Comparison of ENCODE assay signal across 9 cellular contexts in the genomic region with DNA sequence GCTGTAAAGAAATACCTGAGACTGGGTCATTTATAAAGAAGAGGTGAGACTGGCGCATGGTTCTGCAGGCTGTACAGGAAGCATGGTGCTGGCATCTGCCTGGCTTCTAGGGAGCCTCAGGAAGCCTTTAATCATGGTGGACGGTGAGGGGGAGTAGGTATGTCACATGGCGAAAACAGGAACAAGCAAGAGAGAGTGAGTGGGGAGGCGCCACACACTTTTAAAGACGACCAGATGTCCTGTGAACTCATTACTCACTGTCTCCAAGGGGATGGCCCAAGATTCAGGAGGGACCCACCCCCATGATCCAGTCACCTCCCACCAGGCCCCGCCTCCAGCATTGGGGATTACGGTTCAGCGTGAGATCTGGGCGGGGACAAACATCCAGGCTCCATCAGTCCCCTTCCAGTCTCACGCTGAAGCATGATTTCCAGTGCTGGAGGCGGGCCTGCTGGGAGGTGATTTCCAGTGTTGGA. TPM values are rescaled to one million over a fixed set of nuclear protein-coding genes. Genes with fewer than 3 reads are reported as not detected.
DNase-seq lines count a peak whose midpoint lies in the region; ATAC-seq and TF ChIP-seq lines count a peak whose summit lies in the region.
"Had no signal": no experiment of that assay in that cellular context is flagged by ENCODE, and none has a peak within 500 bp of the region (broad histone marks: within the 10 kb centered on the region; RNA-seq: fewer than 3 reads in every experiment).

No MANE protein-coding gene starts in this region.

- POLR2A ChIA-PET in HEK293T (lab: Yijun Ruan, JAX) = no interaction called here

- peak in 1 of 2 donors; percentile 44 for ATAC-seq in activated naive CD4-positive, alpha-beta T cell treated with anti-CD3 and anti-CD28 coated beads, Interleukin-2, amount 50 U/mL, for 72 hours
- no peak for ATAC-seq in HG03432 (IDR thresholded peaks at IDR 0.05; ENCODE audit: unreplicated experiment)

- peaks cover 19 to 27% of the 10 kb centered on the region in 2 donors for H3K36me3 Mint-ChIP-seq in activated naive CD4-positive, alpha-beta T cell treated with anti-CD3 and anti-CD28 coated beads, Interleukin-2, amount 50 U/mL, for 72 hours

- peak; percentile 56 for DNase-seq in AG08395 (ENCODE audit: low spot score)
- DNase-seq in HEK293T (ENCODE audit: extremely low spot score) = no peak
- DNase-seq in activated naive CD4-positive, alpha-beta T cell treated with anti-CD3 and anti-CD28 coated beads, Interleukin-2, amount 50 U/mL, for 72 hours (ENCODE audit: low spot score in 2 of 2) = no peak
- peak; percentile 77 for DNase-seq in islet precursor cell
- DNase-seq in GM19240 (ENCODE audit: insufficient read length, low spot score) = no peak
- DNase-seq in NCI-H1930 (lab: John Stamatoyannopoulos, UW) = no peak
- no peak for DNase-seq in cerebellar nuclear complex (lab: John Stamatoyannopoulos, UW)
- DNase-seq: GDM1 had no signal

- peak overlapping the region; percentile 81 to 85 for H3K27ac Mint-ChIP-seq in activated naive CD4-positive, alpha-beta T cell treated with anti-CD3 and anti-CD28 coated beads, Interleukin-2, amount 50 U/mL, for 72 hours

- H3K9me3 Mint-ChIP-seq in activated naive CD4-positive, alpha-beta T cell treated with anti-CD3 and anti-CD28 coated beads, Interleukin-2, amount 50 U/mL, for 72 hours = no peaks in the 10 kb centered on the region

- CTCF ChIA-PET in HEK293T (lab: Yijun Ruan, JAX) = no interaction called here

TF ChIP-seq in HEK293T, 16 proteins besides CTCF, POLR2A, EP300 and RAD21:
- TF ChIP-seq ARNT (IDR thresholded peaks at IDR 0.05) = no peak
- TF ChIP-seq, protein P1, sequence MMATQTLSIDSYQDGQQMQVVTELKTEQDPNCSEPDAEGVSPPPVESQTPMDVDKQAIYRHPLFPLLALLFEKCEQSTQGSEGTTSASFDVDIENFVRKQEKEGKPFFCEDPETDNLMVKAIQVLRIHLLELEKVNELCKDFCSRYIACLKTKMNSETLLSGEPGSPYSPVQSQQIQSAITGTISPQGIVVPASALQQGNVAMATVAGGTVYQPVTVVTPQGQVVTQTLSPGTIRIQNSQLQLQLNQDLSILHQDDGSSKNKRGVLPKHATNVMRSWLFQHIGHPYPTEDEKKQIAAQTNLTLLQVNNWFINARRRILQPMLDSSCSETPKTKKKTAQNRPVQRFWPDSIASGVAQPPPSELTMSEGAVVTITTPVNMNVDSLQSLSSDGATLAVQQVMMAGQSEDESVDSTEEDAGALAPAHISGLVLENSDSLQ (IDR thresholded peaks at IDR 0.05) = peak; percentile 54; the same call in 1 of the 2 replicates
- TF ChIP-seq BHLHE40 (IDR thresholded peaks at IDR 0.05; ENCODE audit: borderline replicate concordance) = no peak
- no peak for TF ChIP-seq ZNF384 (IDR thresholded peaks at IDR 0.05)

RNA-seq across cellular contexts. Expression of gene ZNF316, which starts 3.2 kb away (rescaled TPM):
- 10 to 100 TPM; 23.2 to 28.9 TPM for total RNA-seq in activated naive CD4-positive, alpha-beta T cell treated with anti-CD3 and anti-CD28 coated beads, Interleukin-2, amount 50 U/mL, for 72 hours

RNA-seq across cellular contexts. Expression of gene ZNF853, which starts 24.9 kb away (rescaled TPM):
- 1 to 10 TPM in 1 of 2 donors, under 1 TPM in 1; 0.89 to 1.7 TPM for total RNA-seq in activated naive CD4-positive, alpha-beta T cell treated with anti-CD3 and anti-CD28 coated beads, Interleukin-2, amount 50 U/mL, for 72 hours

RNA-seq across cellular contexts. Expression of gene INTS15, which starts 50.5 kb away (rescaled TPM):
- total RNA-seq in activated naive CD4-positive, alpha-beta T cell treated with anti-CD3 and anti-CD28 coated beads, Interleukin-2, amount 50 U/mL, for 72 hours = 10 to 100 TPM; 22.5 to 26.2 TPM

Comparison
In these comparisons a context has a peak if more than half of its experiments do, and no peak if none do; other contexts are left out.
1. DNase-seq: peak in AG08395 (single experiment) and islet precursor cell (single experiment); none in HEK293T (single experiment), activated naive CD4-positive, alpha-beta T cell treated with anti-CD3 and anti-CD28 coated beads, Interleukin-2, amount 50 U/mL, for 72 hours (0 of 2), GM19240 (single experiment), NCI-H1930 (0 of 2) and cerebellar nuclear complex (0 of 2).